Comparison of ENCODE assay signal across 19 cellular contexts in the genomic region with DNA sequence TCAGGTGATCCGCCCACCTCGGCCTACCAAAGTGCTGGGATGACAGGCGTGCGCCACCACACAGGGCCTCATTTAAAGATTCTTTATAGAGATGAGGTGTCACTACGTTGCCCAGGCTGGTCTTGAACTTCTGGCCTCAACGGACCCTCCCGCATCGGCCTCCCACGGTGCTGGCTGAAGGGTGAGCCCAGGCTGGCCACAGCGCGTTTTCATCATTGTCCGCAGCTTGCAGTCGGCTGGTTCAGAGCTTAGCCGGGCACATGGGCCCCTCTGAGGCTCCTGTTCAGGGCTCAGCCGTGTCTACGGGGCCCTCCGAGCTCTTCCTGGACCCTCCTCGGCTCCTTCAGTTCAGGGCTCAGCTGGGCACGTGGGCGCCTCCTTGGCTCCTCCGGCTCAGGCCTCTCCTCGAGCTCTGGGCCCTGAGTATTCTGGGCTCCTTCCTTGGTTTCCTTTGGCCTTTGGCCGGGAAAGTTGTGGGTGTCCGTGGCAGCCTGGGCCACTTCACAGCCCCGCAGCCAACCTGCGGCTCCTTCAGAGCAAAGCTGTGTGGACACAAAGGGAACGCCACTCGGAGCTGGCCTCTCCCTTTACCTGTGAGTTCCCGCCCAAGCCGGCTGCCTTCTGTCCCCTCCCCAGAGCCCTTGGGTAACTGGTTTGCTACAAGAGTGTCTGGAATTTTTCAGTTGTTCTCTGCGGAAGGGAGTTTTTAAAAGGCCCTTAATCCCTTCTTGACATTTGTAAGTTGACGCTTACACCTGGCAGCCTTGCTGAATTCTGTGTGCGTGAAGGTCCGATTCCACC. TPM values are rescaled to one million over a fixed set of nuclear protein-coding genes. Genes with fewer than 3 reads are reported as not detected.
DNase-seq lines count a peak whose midpoint lies in the region; ATAC-seq, FAIRE-seq and TF ChIP-seq lines count a peak whose summit lies in the region.
"Had no signal": no experiment of that assay in that cellular context is flagged by ENCODE, and none has a peak within 500 bp of the region (broad histone marks: within the 10 kb centered on the region; RNA-seq: fewer than 3 reads in every experiment).

No MANE protein-coding gene starts in this region.

- no peaks in the 10 kb centered on the region for H3K36me3 Mint-ChIP-seq in MCF 10A (ENCODE audit: insufficient read depth, unreplicated experiment)
- H3K36me3 Mint-ChIP-seq in effector memory CD8-positive, alpha-beta T cell (ENCODE audit: insufficient read depth) = no peaks in the 10 kb centered on the region
- H3K36me3 Mint-ChIP-seq: naive B cell had no signal

- H3K27ac ChIP-seq in breast epithelium (peak overlapping the region in 1 of 2 donors; percentile 4), keratinocyte (ENCODE audit: control insufficient read depth, insufficient read depth, low read length) (peak overlapping the region; percentile 74), upper lobe of right lung (peak overlapping the region; percentile 76)
- H3K27ac ChIP-seq: adrenal gland had no signal

- H3K27ac Mint-ChIP-seq in MCF 10A (ENCODE audit: low read depth, unreplicated experiment) = peak overlapping the region; percentile 61
- H3K27ac Mint-ChIP-seq in effector memory CD8-positive, alpha-beta T cell = no peak overlapping the region
- H3K27ac Mint-ChIP-seq: activated T-helper 2 cell treated with anti-CD3 and anti-CD28 coated beads, Interferon-gamma antibody, Interleukin-2, Interleukin-4, amounts not matched to agents 10 μg/mL and 5 μg/mL and 100 μg/mL, durations not matched to agents 14 hours and 24 hours and 36 hours; naive B cell had no signal

- POLR2A ChIA-PET in MCF 10A (lab: Yijun Ruan, JAX) = interaction anchor here (1.1 to 3.9 kb wide), 6 partner anchors 10 to 52 kb away, joined by 3 to 26 read pairs (median 9); partner anchors contain the start of genes ANTKMT, CHTF18 and RPUSD1

- H3K4me3 ChIP-seq in breast epithelium = no peak overlapping the region
- H3K4me3 ChIP-seq in keratinocyte (ENCODE audit: control insufficient read depth in 2 of 3, extremely low read depth in 1 of 3, insufficient read depth in 2 of 3, low read depth in 1 of 3, low read length in 3 of 3) = no peak overlapping the region
- no peak overlapping the region for H3K4me3 ChIP-seq in upper lobe of right lung
- H3K4me3 ChIP-seq: A549, adrenal gland, HAP-1 had no signal

- H3K27me3 ChIP-seq in breast epithelium = peaks cover 0 to 21% of the 10 kb centered on the region in 2 donors
- H3K27me3 ChIP-seq in keratinocyte (ENCODE audit: control insufficient read depth, extremely low read depth, insufficient read depth, low read length) = no peaks in the 10 kb centered on the region
- H3K27me3 ChIP-seq in upper lobe of right lung = no peaks in the 10 kb centered on the region
- H3K27me3 ChIP-seq: adrenal gland had no signal

- peaks cover 10% of the 10 kb centered on the region for H3K4me1 Mint-ChIP-seq in MCF 10A (ENCODE audit: insufficient read depth, unreplicated experiment)
- H3K4me1 Mint-ChIP-seq in effector memory CD8-positive, alpha-beta T cell (ENCODE audit: low read depth in 2 of 2) = peaks cover 0 to 3% of the 10 kb centered on the region in 2 donors

- no peak overlapping the region for H2AFZ ChIP-seq in keratinocyte (ENCODE audit: control insufficient read depth, low read length)

- CTCF ChIA-PET in MCF 10A (lab: Yijun Ruan, JAX) = interaction anchor here (0.6 to 2.9 kb wide), 5 partner anchors 14 to 298 kb away, joined by 3 to 11 read pairs (median 7); partner anchors contain the start of gene CIAO3

- H3K9me3 ChIP-seq in breast epithelium (no peaks in the 10 kb centered on the region), keratinocyte (ENCODE audit: control insufficient read depth, low read depth, low read length) (no peaks in the 10 kb centered on the region), upper lobe of right lung (no peaks in the 10 kb centered on the region)
- H3K9me3 ChIP-seq: A549, adrenal gland, HAP-1 had no signal

- no peak overlapping the region for H3K4me2 ChIP-seq in keratinocyte (ENCODE audit: control insufficient read depth, extremely low read depth, insufficient read depth, low read depth, low read length)

- H3K36me3 ChIP-seq in breast epithelium (no peaks in the 10 kb centered on the region), keratinocyte (ENCODE audit: control insufficient read depth in 2 of 2, extremely low read depth in 1 of 2, insufficient read depth in 2 of 2, low read length in 2 of 2) (no peaks in the 10 kb centered on the region), upper lobe of right lung (no peaks in the 10 kb centered on the region)
- H3K36me3 ChIP-seq: adrenal gland, HAP-1 had no signal

- ATAC-seq in upper lobe of right lung = peak; percentile 85
- ATAC-seq in effector memory CD8-positive, alpha-beta T cell (replicated peaks) = no peak

- H3K4me3 Mint-ChIP-seq in MCF 10A (ENCODE audit: unreplicated experiment) = no peak overlapping the region
- H3K4me3 Mint-ChIP-seq in effector memory CD8-positive, alpha-beta T cell = no peak overlapping the region
- H3K4me3 Mint-ChIP-seq: naive B cell had no signal

- H3K9me1 ChIP-seq in keratinocyte (ENCODE audit: control insufficient read depth, extremely low read depth, insufficient read depth, low read length) = no peaks in the 10 kb centered on the region

- no peak for FAIRE-seq in keratinocyte (lab: Jason Lieb, UNC)
- FAIRE-seq: A549, GM18507, small intestine had no signal

- dilution Hi-C loops in keratinocyte (cut with MboI; ENCODE audit: extremely low pct_ligation_motif_present, low sequenced_read_pairs) = no loop called here

- no peak for TF ChIP-seq CTCF in MCF 10A (IDR thresholded peaks at IDR 0.05; ENCODE audit: unreplicated experiment)
- no peak for TF ChIP-seq CTCF in breast epithelium (IDR thresholded peaks at IDR 0.05)
- TF ChIP-seq CTCF in keratinocyte (optimal IDR thresholded peaks at IDR 0.05 in 1 of 3, IDR thresholded peaks at IDR 0.05 in 1 of 3, conservative IDR thresholded peaks at IDR 0.05 in 1 of 3; ENCODE audit: extremely low read depth in 1 of 3, insufficient read depth in 2 of 3, low read length in 3 of 3) = no peak
- TF ChIP-seq CTCF in upper lobe of right lung (IDR thresholded peaks at IDR 0.05) = no peak

- H4K20me1 ChIP-seq in keratinocyte (ENCODE audit: control insufficient read depth, extremely low read depth, insufficient read depth, low read length) = no peaks in the 10 kb centered on the region

- no peaks in the 10 kb centered on the region for H3K27me3 Mint-ChIP-seq in MCF 10A (ENCODE audit: insufficient read depth, unreplicated experiment)
- H3K27me3 Mint-ChIP-seq in effector memory CD8-positive, alpha-beta T cell = peaks cover 6 to 20% of the 10 kb centered on the region in 2 donors

- intact Hi-C loops in MCF 10A (cut with micrococcal nuclease) (no loop called here), breast epithelium (cut with DNase I; ENCODE audit: low total_unique reads) (no loop called here), upper lobe of right lung (cut with DNase I) (no loop called here)

- TF ChIP-seq POLR2A in breast epithelium (IDR thresholded peaks at IDR 0.05) = no peak

- H3K79me2 ChIP-seq in keratinocyte (ENCODE audit: control insufficient read depth, insufficient read depth, low read length) = no peaks in the 10 kb centered on the region

- H3K4me1 ChIP-seq in breast epithelium = no peaks in the 10 kb centered on the region
- peaks cover 34% of the 10 kb centered on the region for H3K4me1 ChIP-seq in keratinocyte (ENCODE audit: control insufficient read depth, extremely low read depth, insufficient read depth, low read length)
- H3K4me1 ChIP-seq in upper lobe of right lung = no peaks in the 10 kb centered on the region
- H3K4me1 ChIP-seq: adrenal gland had no signal

- DNase-seq in MCF 10A (ENCODE audit: unreplicated experiment) = no peak
- DNase-seq in breast epithelium (ENCODE audit: low spot score in 2 of 2) = no peak
- no peak for DNase-seq in keratinocyte (ENCODE audit: low read depth, low spot score)
- peak; percentile 89 for DNase-seq in upper lobe of right lung
- DNase-seq in activated CD4-positive, CD25-positive, alpha-beta regulatory T cell treated with anti-CD3 and anti-CD28 coated beads, Interleukin-2, amount 50 U/mL, for 72 hours = no peak
- no peak for DNase-seq in effector memory CD8-positive, alpha-beta T cell
- DNase-seq: adrenal gland, C1 segment of cervical spinal cord, DMS 273 treated with DMSO at 0.1 percent for 48 hours, foreskin fibroblast, naive B cell, NCI-H146, SIG-M5, small intestine, T-helper 2 cell had no signal

- BruUV-seq in MCF 10A (replicated peaks; lab: Mats Ljungman, UMichigan) = no TSS peak

- H3K9ac ChIP-seq in keratinocyte (ENCODE audit: control insufficient read depth, extremely low read depth, insufficient read depth, low read length) = no peak overlapping the region

- H3K9me3 Mint-ChIP-seq in MCF 10A (ENCODE audit: unreplicated experiment) = no peaks in the 10 kb centered on the region
- peaks cover 0 to 2% of the 10 kb centered on the region in 2 donors for H3K9me3 Mint-ChIP-seq in effector memory CD8-positive, alpha-beta T cell
- H3K9me3 Mint-ChIP-seq: activated T-helper 2 cell treated with anti-CD3 and anti-CD28 coated beads, Interferon-gamma antibody, Interleukin-2, Interleukin-4, amounts not matched to agents 10 μg/mL and 5 μg/mL and 100 μg/mL, durations not matched to agents 14 hours and 24 hours and 36 hours had no signal

RNA-seq across cellular contexts. Expression of gene MSLN, which starts 1.2 kb away (rescaled TPM):
- total RNA-seq in MCF 10A (2022) = 18.1 and 25.2 TPM in 2 replicates
- total RNA-seq in breast epithelium = 10 to 100 TPM in 1 of 3 donors, not detected in 2; 49.2 TPM
- 8.5 to 12.7 TPM (median 11.7 TPM) in 3 replicates for polyA plus RNA-seq in keratinocyte
- 3.0 TPM for polyA plus RNA-seq in keratinocyte (2011; ENCODE audit: low read depth)
- 4.0 and 7.1 TPM in 2 replicates for polyA plus RNA-seq in keratinocyte (2011; cell fraction: cytosol; rRNA removed)
- polyA plus RNA-seq in keratinocyte (2011; cell fraction: nucleus; rRNA removed) = 18.7 and 24.6 TPM in 2 replicates
- polyA plus RNA-seq in keratinocyte (2012; ENCODE audit: low replicate concordance) = 8.4 and 11.5 TPM in 2 replicates
- polyA minus RNA-seq in keratinocyte = 5.3 to 10.3 TPM (median 6.5 TPM) in 3 replicates
- 9.8 TPM for polyA minus RNA-seq in keratinocyte (2011; cell fraction: cytosol; rRNA and poly(A)+ RNA removed)
- 13.1 and 15.7 TPM in 2 replicates for polyA minus RNA-seq in keratinocyte (2011; cell fraction: nucleus; rRNA and poly(A)+ RNA removed)
- 93.3 TPM for total RNA-seq in upper lobe of right lung
- total RNA-seq: activated T-helper 2 cell treated with anti-CD3 and anti-CD28 coated beads, Interferon-gamma antibody, Interleukin-2, Interleukin-4, amounts not matched to agents 10 μg/mL and 5 μg/mL and 100 μg/mL, durations not matched to agents 14 hours and 24 hours and 36 hours had no signal

RNA-seq across cellular contexts. Expression of gene CIAO3, which starts 18.5 kb away (rescaled TPM):
- total RNA-seq in MCF 10A (2022) = 28.5 and 31.1 TPM in 2 replicates
- total RNA-seq in breast epithelium = 10 to 100 TPM; 23.0 to 43.2 (median 41.6) TPM
- 20.1 to 31.8 TPM (median 24.9 TPM) in 3 replicates for polyA plus RNA-seq in keratinocyte
- 9.8 TPM for polyA plus RNA-seq in keratinocyte (2011; ENCODE audit: low read depth)
- 12.7 and 15.8 TPM in 2 replicates for polyA plus RNA-seq in keratinocyte (2011; cell fraction: cytosol; rRNA removed)
- polyA plus RNA-seq in keratinocyte (2011; cell fraction: nucleus; rRNA removed) = 41.7 and 48.0 TPM in 2 replicates
- polyA plus RNA-seq in keratinocyte (2012; ENCODE audit: low replicate concordance) = 18.9 and 20.5 TPM in 2 replicates
- polyA minus RNA-seq in keratinocyte = 15.5 to 43.6 TPM (median 17.4 TPM) in 3 replicates
- 21.3 TPM for polyA minus RNA-seq in keratinocyte (2011; cell fraction: cytosol; rRNA and poly(A)+ RNA removed)
- polyA minus RNA-seq in keratinocyte (2011; cell fraction: nucleus; rRNA and poly(A)+ RNA removed) = 25.4 and 25.9 TPM in 2 replicates
- 24.2 TPM for total RNA-seq in upper lobe of right lung

RNA-seq across cellular contexts. Expression of gene RPUSD1, which starts 28.9 kb away (rescaled TPM):
- total RNA-seq in MCF 10A (2022) = 19.8 and 24.9 TPM in 2 replicates
- total RNA-seq in breast epithelium = 10 to 100 TPM; 13.1 to 18.4 (median 16.1) TPM
- 11.9 to 30.3 TPM (median 19.3 TPM) in 3 replicates for polyA plus RNA-seq in keratinocyte
- polyA plus RNA-seq in keratinocyte (2011; ENCODE audit: low read depth) = 10.3 TPM
- polyA plus RNA-seq in keratinocyte (2011; cell fraction: cytosol; rRNA removed) = 12.4 and 33.4 TPM in 2 replicates
- 25.1 and 38.6 TPM in 2 replicates for polyA plus RNA-seq in keratinocyte (2011; cell fraction: nucleus; rRNA removed)
- polyA plus RNA-seq in keratinocyte (2012; ENCODE audit: low replicate concordance) = 9.2 and 26.5 TPM in 2 replicates
- 8.5 to 16.1 TPM (median 12.9 TPM) in 3 replicates for polyA minus RNA-seq in keratinocyte
- polyA minus RNA-seq in keratinocyte (2011; cell fraction: cytosol; rRNA and poly(A)+ RNA removed) = 41.1 TPM
- 11.7 and 14.5 TPM in 2 replicates for polyA minus RNA-seq in keratinocyte (2011; cell fraction: nucleus; rRNA and poly(A)+ RNA removed)
- 14.2 TPM for total RNA-seq in upper lobe of right lung

RNA-seq across cellular contexts. Expression of gene CHTF18, which starts 29.1 kb away (rescaled TPM):
- total RNA-seq in MCF 10A (2022) (22.7 and 30.9 TPM in 2 replicates), breast epithelium (10 to 100 TPM; 12.6 to 15.5 (median 13.1) TPM), upper lobe of right lung (12.3 TPM)
- 5.7 to 6.7 TPM (median 5.7 TPM) in 3 replicates for polyA plus RNA-seq in keratinocyte
- 1.8 TPM for polyA plus RNA-seq in keratinocyte (2011; ENCODE audit: low read depth)
- polyA plus RNA-seq in keratinocyte (2011; cell fraction: cytosol; rRNA removed) = 2.3 and 4.3 TPM in 2 replicates
- 15.4 and 27.3 TPM in 2 replicates for polyA plus RNA-seq in keratinocyte (2011; cell fraction: nucleus; rRNA removed)
- polyA plus RNA-seq in keratinocyte (2012; ENCODE audit: low replicate concordance) = 3.0 and 15.1 TPM in 2 replicates
- 2.2 to 6.1 TPM (median 5.8 TPM) in 3 replicates for polyA minus RNA-seq in keratinocyte
- polyA minus RNA-seq in keratinocyte (2011; cell fraction: cytosol; rRNA and poly(A)+ RNA removed) = 12.1 TPM
- 8.8 and 10.4 TPM in 2 replicates for polyA minus RNA-seq in keratinocyte (2011; cell fraction: nucleus; rRNA and poly(A)+ RNA removed)

RNA-seq across cellular contexts. Expression of gene HAGHL, which starts 32.4 kb away (rescaled TPM):
- 20.1 and 24.5 TPM in 2 replicates for total RNA-seq in MCF 10A (2022)
- 1 to 10 TPM; 4.3 to 7.5 (median 5.1) TPM for total RNA-seq in breast epithelium
- polyA plus RNA-seq in keratinocyte = 6.8 to 30.7 TPM (median 8.0 TPM) in 3 replicates
- polyA plus RNA-seq in keratinocyte (2011; ENCODE audit: low read depth) = 4.2 TPM
- 2.5 and 10.9 TPM in 2 replicates for polyA plus RNA-seq in keratinocyte (2011; cell fraction: cytosol; rRNA removed)
- 53.3 and 72.7 TPM in 2 replicates for polyA plus RNA-seq in keratinocyte (2011; cell fraction: nucleus; rRNA removed)
- polyA plus RNA-seq in keratinocyte (2012; ENCODE audit: low replicate concordance) = 9.9 and 16.8 TPM in 2 replicates
- polyA minus RNA-seq in keratinocyte = 0.93 to 3.6 TPM (median 2.0 TPM) in 3 replicates
- polyA minus RNA-seq in keratinocyte (2011; cell fraction: cytosol; rRNA and poly(A)+ RNA removed) = 13.8 TPM
- 5.9 and 11.4 TPM in 2 replicates for polyA minus RNA-seq in keratinocyte (2011; cell fraction: nucleus; rRNA and poly(A)+ RNA removed)
- 8.9 TPM for total RNA-seq in upper lobe of right lung
